1 cellular context compared by ENCODE assay signal in the genomic region with DNA sequence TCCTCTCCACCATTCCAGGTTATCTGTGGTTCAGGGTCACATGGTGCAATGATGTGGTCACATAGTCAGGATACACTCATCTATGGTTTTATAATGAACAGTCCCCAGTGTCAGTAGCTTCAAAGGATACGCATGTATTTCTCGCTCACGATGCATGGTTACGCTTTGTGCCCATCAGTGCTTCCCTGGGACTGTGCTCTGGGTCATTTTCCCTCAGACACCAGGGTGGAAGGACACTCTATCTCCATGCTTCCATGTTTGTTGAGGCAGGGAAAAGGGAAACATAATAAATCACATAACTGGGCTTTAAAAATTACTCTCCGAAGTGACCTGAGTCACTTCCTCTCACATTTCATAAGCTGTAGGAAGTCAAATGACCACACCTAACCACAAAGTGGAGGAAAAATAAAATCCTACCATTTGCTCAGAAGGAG.
A peak's percentile ranks its signal among the peaks of the same experiment; 100 is the strongest.
TF ChIP-seq lines count a peak whose summit lies in the region.

No MANE protein-coding gene starts in this region.

TF ChIP-seq in HEK293, 187 proteins besides CTCF, POLR2A, EP300 and RAD21 (continued from another document):
- TF ChIP-seq, protein P1, sequence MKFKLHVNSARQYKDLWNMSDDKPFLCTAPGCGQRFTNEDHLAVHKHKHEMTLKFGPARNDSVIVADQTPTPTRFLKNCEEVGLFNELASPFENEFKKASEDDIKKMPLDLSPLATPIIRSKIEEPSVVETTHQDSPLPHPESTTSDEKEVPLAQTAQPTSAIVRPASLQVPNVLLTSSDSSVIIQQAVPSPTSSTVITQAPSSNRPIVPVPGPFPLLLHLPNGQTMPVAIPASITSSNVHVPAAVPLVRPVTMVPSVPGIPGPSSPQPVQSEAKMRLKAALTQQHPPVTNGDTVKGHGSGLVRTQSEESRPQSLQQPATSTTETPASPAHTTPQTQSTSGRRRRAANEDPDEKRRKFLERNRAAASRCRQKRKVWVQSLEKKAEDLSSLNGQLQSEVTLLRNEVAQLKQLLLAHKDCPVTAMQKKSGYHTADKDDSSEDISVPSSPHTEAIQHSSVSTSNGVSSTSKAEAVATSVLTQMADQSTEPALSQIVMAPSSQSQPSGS (tag by site-specific recombination; IDR thresholded peaks at IDR 0.05; ENCODE audit: low read depth): no peak
- TF ChIP-seq SETDB1 (IDR thresholded peaks at IDR 0.05; ENCODE audit: insufficient read length, low read length): peak; percentile 48
- no peak for TF ChIP-seq ZNF544 (tag by site-specific recombination; IDR thresholded peaks at IDR 0.05)
- no peak for TF ChIP-seq ZNF426 (tag by site-specific recombination; IDR thresholded peaks at IDR 0.05)
- no peak for TF ChIP-seq ZNF548 (tag by site-specific recombination; IDR thresholded peaks at IDR 0.05)
